In genomic region chr3:153400641-153401040, GRCh38 we compare ENCODE assay signal across 1 cellular context.
TF ChIP-seq lines count a peak whose summit lies in the region.

No MANE protein-coding gene starts in this region.

TF ChIP-seq in IMR-90, 13 proteins besides CTCF, POLR2A, EP300 and RAD21:
- TF ChIP-seq MAFK (IDR thresholded peaks at IDR 0.05; ENCODE audit: low read depth, low read length) (no peak), MAZ (IDR thresholded peaks at IDR 0.05; ENCODE audit: borderline replicate concordance, low read depth, low read length) (no peak), ELK1 (IDR thresholded peaks at IDR 0.05; ENCODE audit: borderline replicate concordance, low read depth, low read length) (no peak)
